8 cellular contexts compared by ENCODE assay signal in the genomic region with DNA sequence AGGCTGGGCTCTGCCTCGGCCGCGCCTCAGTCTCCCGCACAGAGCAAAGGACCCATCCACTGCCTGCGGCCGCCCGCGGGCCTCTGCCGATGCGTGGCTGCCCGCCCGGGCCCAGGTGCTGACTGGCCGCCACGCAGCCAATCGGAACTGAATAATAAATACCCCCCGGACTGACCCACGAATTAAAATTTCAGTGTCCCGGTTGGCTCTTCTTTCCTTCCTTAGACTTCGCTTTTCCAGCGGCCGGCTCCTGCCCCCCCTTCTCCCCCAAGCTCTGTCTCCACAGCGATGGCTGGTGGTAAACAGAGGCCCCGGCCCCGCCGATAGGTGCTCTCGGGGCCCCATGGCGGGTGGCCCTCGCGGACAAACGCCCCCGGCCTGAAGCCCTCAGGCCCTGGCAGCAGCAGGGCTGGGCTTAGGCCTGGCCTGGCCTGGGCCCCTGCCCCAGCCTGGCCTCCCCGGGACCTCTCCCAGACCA. TPM values are rescaled to one million over a fixed set of nuclear protein-coding genes. Genes with fewer than 3 reads are reported as not detected.
DNase-seq lines count a peak whose midpoint lies in the region; ATAC-seq and TF ChIP-seq lines count a peak whose summit lies in the region.

No MANE protein-coding gene starts in this region.

- peak overlapping the region; percentile 93 for H3K4me3 ChIP-seq in HFF-Myc (replicated peaks; ENCODE audit: low read depth, low read length)
- H3K4me3 ChIP-seq in body of pancreas = peak overlapping the region; percentile 82
- peak overlapping the region; percentile 84 for H3K4me3 ChIP-seq in lower leg skin (ENCODE audit: low read depth, poor library complexity, severe bottlenecking)
- H3K4me3 ChIP-seq in transverse colon = peak overlapping the region; percentile 87 to 100 (median 92)

- peak overlapping the region; percentile 89 to 97 (median 96) for H3K27ac ChIP-seq in body of pancreas
- peak overlapping the region; percentile 97 to 100 (median 99) for H3K27ac ChIP-seq in transverse colon

- no peak for TF ChIP-seq EP300 in transverse colon (IDR thresholded peaks at IDR 0.05; ENCODE audit: low read depth)

- in situ Hi-C loops in transverse colon (cut with MboI; ENCODE audit: low pct_ligation_motif_present in 1 of 4, low pct_unique_long_range_greater_than_20kb in 1 of 4, low sequenced_read_pairs in 3 of 4) = no loop called here

- peak in 2 of 3 donors; percentile 60 to 63 for TF ChIP-seq POLR2A in body of pancreas (IDR thresholded peaks at IDR 0.05)
- TF ChIP-seq POLR2A in lower leg skin (IDR thresholded peaks at IDR 0.05) = no peak
- no peak for TF ChIP-seq POLR2A in transverse colon (IDR thresholded peaks at IDR 0.05)

- intact Hi-C loops in body of pancreas (cut with DNase I) (no loop called here), lower leg skin (cut with DNase I; ENCODE audit: low total_unique reads) (no loop called here), transverse colon (cut with DNase I; ENCODE audit: low total_unique reads) (no loop called here)

- H3K36me3 ChIP-seq in body of pancreas (replicated peaks in 1 of 2; ENCODE audit: insufficient read depth in 1 of 2, low read depth in 2 of 2) = no peaks in the 10 kb centered on the region
- no peaks in the 10 kb centered on the region for H3K36me3 ChIP-seq in transverse colon

- H3K9me3 ChIP-seq in body of pancreas (no peaks in the 10 kb centered on the region), transverse colon (no peaks in the 10 kb centered on the region)

- H3K4me1 ChIP-seq in body of pancreas (peaks cover 64% of the 10 kb centered on the region), transverse colon (peaks cover 50 to 69% (median 60%) of the 10 kb centered on the region in 4 donors)

- DNase-seq in 8988T = peak; percentile 41
- DNase-seq in HFF-Myc (ENCODE audit: extremely low read depth, low read depth) = no peak
- peak; percentile 42 to 52 (median 48) for DNase-seq in body of pancreas
- no peak for DNase-seq in lower leg skin (ENCODE audit: low spot score in 2 of 2)
- peak; percentile 43 for DNase-seq in transverse colon
- no peak for DNase-seq in GM03348 (ENCODE audit: low spot score)
- no peak for DNase-seq in foreskin melanocyte

- 3 to 4% methylated on average over 27 to 32 of the region's 32 CpGs for WGBS in body of pancreas, 2 donors
- WGBS in lower leg skin, 2 donors = 1 to 7% methylated on average over 30 to 32 of the region's 32 CpGs
- WGBS in transverse colon (ENCODE audit: low coverage in 1 of 2), 2 donors = 5% methylated on average over 32 of the region's 32 CpGs; no CpG with 5 or more reads in 1 of the 2 donors

- no peaks in the 10 kb centered on the region for H3K27me3 ChIP-seq in body of pancreas
- H3K27me3 ChIP-seq in transverse colon = no peaks in the 10 kb centered on the region

- TF ChIP-seq CTCF in HFF-Myc (IDR thresholded peaks at IDR 0.05; ENCODE audit: low read depth, low read length, missing control alignments) = no peak
- TF ChIP-seq CTCF in body of pancreas (IDR thresholded peaks at IDR 0.05) = no peak
- no peak for TF ChIP-seq CTCF in lower leg skin (IDR thresholded peaks at IDR 0.05)
- no peak for TF ChIP-seq CTCF in transverse colon (IDR thresholded peaks at IDR 0.05)

- ATAC-seq in body of pancreas (no peak), GM21367 (IDR thresholded peaks at IDR 0.05; ENCODE audit: unreplicated experiment) (no peak)

RNA-seq across cellular contexts. Expression of a gene that starts 2.6 kb away (rescaled TPM):
- total RNA-seq in body of pancreas = 10 to 100 TPM; 30.9 to 31.3 TPM
- 100 to 1,000 TPM; 138 to 162 (median 152) TPM for total RNA-seq in lower leg skin
- 100 to 1,000 TPM; 101 to 224 (median 141) TPM for total RNA-seq in transverse colon

RNA-seq across cellular contexts. Expression of a gene that starts 56.6 kb away (rescaled TPM):
- total RNA-seq in body of pancreas (10 to 100 TPM; 12.7 to 17.1 TPM), lower leg skin (10 to 100 TPM; 20.8 to 35.1 (median 26.9) TPM), transverse colon (100 to 1,000 TPM in 1 of 4 donors, 10 to 100 TPM in 3; 15.5 to 110 (median 23.0) TPM)

RNA-seq across cellular contexts. Expression of a gene that starts 59.8 kb away (rescaled TPM):
- total RNA-seq in body of pancreas = 10 to 100 TPM; 56.8 to 92.0 TPM
- total RNA-seq in lower leg skin = 100 to 1,000 TPM in 3 of 4 donors, 10 to 100 TPM in 1; 89.0 to 111 (median 106) TPM
- total RNA-seq in transverse colon = 100 to 1,000 TPM; 136 to 199 (median 195) TPM

Comparison
In these comparisons a context has a peak if more than half of its experiments do, and no peak if none do; other contexts are left out.
1. DNase-seq: peak in 8988T (single experiment), body of pancreas (4 of 4) and transverse colon (single experiment); none in HFF-Myc (single experiment), lower leg skin (0 of 2), GM03348 (single experiment) and foreskin melanocyte (single experiment).
2. POLR2A ChIP-seq: peak in body of pancreas (2 of 3); none in lower leg skin (0 of 2) and transverse colon (single experiment).
3. Peak in every context shown above with its lines, with median percentiles within 50 percentile points of each other: H3K4me3 ChIP-seq.